ENCODE assay signal across 1 cellular context in genomic region chr1:239997515-239998311, GRCh38.
TF ChIP-seq lines count a peak whose summit lies in the region.

No MANE protein-coding gene starts in this region.

TF ChIP-seq in HEK293, 187 proteins besides CTCF, POLR2A, EP300 and RAD21 (continued from another document):
- TF ChIP-seq KLF17 (tag by site-specific recombination; IDR thresholded peaks at IDR 0.05), result no peak
- TF ChIP-seq ZBTB8A (tag by site-specific recombination; IDR thresholded peaks at IDR 0.05), result peak; percentile 85
- peak; percentile 16; the same call in 1 of the 2 replicates for TF ChIP-seq TRIM28 (IDR thresholded peaks at IDR 0.05; ENCODE audit: borderline replicate concordance, low read length)
- TF ChIP-seq ZNF639 (tag by site-specific recombination; IDR thresholded peaks at IDR 0.05), result no peak
- peak; percentile 46 for TF ChIP-seq ZNF596 (tag by site-specific recombination; IDR thresholded peaks at IDR 0.05)
- no peak for TF ChIP-seq ZNF510 (tag by site-specific recombination; IDR thresholded peaks at IDR 0.05; ENCODE audit: insufficient replicate concordance)
- peak; percentile 38; the same call in 1 of the 2 replicates for TF ChIP-seq ZBTB11 (tag by site-specific recombination; conservative IDR thresholded peaks at IDR 0.05; ENCODE audit: low read depth)
- TF ChIP-seq ZSCAN30 (tag by site-specific recombination; IDR thresholded peaks at IDR 0.05), result peak; percentile 93
- peak; percentile 52; the same call in 1 of the 2 replicates for TF ChIP-seq PRDM10 (tag by site-specific recombination; IDR thresholded peaks at IDR 0.05)
- peak; percentile 32 for TF ChIP-seq EGR2 (tag by site-specific recombination; IDR thresholded peaks at IDR 0.05; ENCODE audit: low read depth)
- no peak for TF ChIP-seq ATF2 (tag by site-specific recombination; IDR thresholded peaks at IDR 0.05; ENCODE audit: low read depth)
- TF ChIP-seq IKZF3 (tag by site-specific recombination; IDR thresholded peaks at IDR 0.05), result peak; percentile 16; the same call in 1 of the 2 replicates
- peak; percentile 39; the same call in 1 of the 2 replicates for TF ChIP-seq GLIS1 (tag by site-specific recombination; IDR thresholded peaks at IDR 0.05)
- TF ChIP-seq ZNF202 (tag by site-specific recombination; IDR thresholded peaks at IDR 0.05; ENCODE audit: borderline replicate concordance), result peak; percentile 88
- TF ChIP-seq ZNF704 (tag by site-specific recombination; IDR thresholded peaks at IDR 0.05), result no peak
- TF ChIP-seq ZNF174 (tag by site-specific recombination; IDR thresholded peaks at IDR 0.05), result 0 out of 2 replicates have a peak, but pooled peaks have one; percentile 21
- peak; percentile 69 for TF ChIP-seq ZBTB26 (tag by site-specific recombination; optimal IDR thresholded peaks at IDR 0.05)
- TF ChIP-seq ZSCAN16 (tag by site-specific recombination; IDR thresholded peaks at IDR 0.05), result no peak
- peak; percentile 37; the same call in 1 of the 2 replicates for TF ChIP-seq SP3 (tag by site-specific recombination; IDR thresholded peaks at IDR 0.05)
- TF ChIP-seq SP2 (tag by site-specific recombination; IDR thresholded peaks at IDR 0.05), result peak; percentile 50
- TF ChIP-seq ZNF585B (tag by site-specific recombination; IDR thresholded peaks at IDR 0.05), result peak; percentile 7; the same call in 1 of the 2 replicates
- TF ChIP-seq ZNF561 (tag by site-specific recombination; IDR thresholded peaks at IDR 0.05; ENCODE audit: borderline replicate concordance), result peak; percentile 98
- TF ChIP-seq AEBP2 (tag by site-specific recombination; IDR thresholded peaks at IDR 0.05; ENCODE audit: borderline replicate concordance), result no peak
- peak; percentile 15; the same call in 1 of the 2 replicates for TF ChIP-seq KLF8 (tag by site-specific recombination; IDR thresholded peaks at IDR 0.05)
- no peak for TF ChIP-seq ZNF837 (tag by site-specific recombination; IDR thresholded peaks at IDR 0.05)
- TF ChIP-seq ZBTB48 (tag by site-specific recombination; IDR thresholded peaks at IDR 0.05), result peak; percentile 83
- 0 out of 2 replicates have a peak, but pooled peaks have one; percentile 42 for TF ChIP-seq PATZ1 (tag by site-specific recombination; IDR thresholded peaks at IDR 0.05)
- peak; percentile 24; the same call in 1 of the 2 replicates for TF ChIP-seq KLF1 (tag by site-specific recombination; IDR thresholded peaks at IDR 0.05)
- peak; percentile 94 for TF ChIP-seq ZNF660 (tag by site-specific recombination; IDR thresholded peaks at IDR 0.05)
- peak; percentile 75 for TF ChIP-seq ZNF341 (tag by site-specific recombination; IDR thresholded peaks at IDR 0.05; ENCODE audit: low read depth)
- TF ChIP-seq ZNF37A (tag by site-specific recombination; IDR thresholded peaks at IDR 0.05), result peak; percentile 60; the same call in 1 of the 2 replicates
